19 cellular contexts compared by ENCODE assay signal in genomic region chr21:43658094-43658725, GRCh38. TPM values are rescaled to one million over a fixed set of nuclear protein-coding genes. Genes with fewer than 3 reads are reported as not detected.
DNase-seq lines count a peak whose midpoint lies in the region; ATAC-seq, FAIRE-seq and TF ChIP-seq lines count a peak whose summit lies in the region.
"Had no signal": no experiment of that assay in that cellular context is flagged by ENCODE, and none has a peak within 500 bp of the region (broad histone marks: within the 10 kb centered on the region; RNA-seq: fewer than 3 reads in every experiment).

No MANE protein-coding gene starts in this region.

- no peak overlapping the region for H2BK12ac ChIP-seq in neuronal stem cell (ENCODE audit: low read length)

- TF ChIP-seq RAD21 in K562 (CRISPR knock-in tag; conservative IDR thresholded peaks at IDR 0.05 in 1 of 2, IDR thresholded peaks at IDR 0.05 in 1 of 2), result no peak

- ATAC-seq in K562, result no peak
- no peak for ATAC-seq in stimulated activated naive CD8-positive, alpha-beta T cell treated with anti-CD3 and anti-CD28 coated beads, Interleukin-15, amount 100 ng/mL, for 72 hours

- peaks cover 39% of the 10 kb centered on the region for H3K4me1 Mint-ChIP-seq in activated T-cell treated with anti-CD3 and anti-CD28 coated beads, Interleukin-2, amount 50 U/mL, for 24 hours (ENCODE audit: low read depth)
- H3K4me1 Mint-ChIP-seq in CD8-positive, alpha-beta memory T cell, result peaks cover 36 to 39% (median 36%) of the 10 kb centered on the region in 3 donors
- H3K4me1 Mint-ChIP-seq in stimulated activated naive CD8-positive, alpha-beta T cell treated with anti-CD3 and anti-CD28 coated beads, Interleukin-15, amount 100 ng/mL, for 72 hours, result peaks cover 51% of the 10 kb centered on the region

- H3K4ac ChIP-seq in neuronal stem cell (ENCODE audit: low read length), result no peak overlapping the region

- no peak overlapping the region for H3K14ac ChIP-seq in neuronal stem cell (ENCODE audit: low read length)

- peak overlapping the region; percentile 99 for H2AK5ac ChIP-seq in neuronal stem cell (ENCODE audit: low read depth, low read length)

- peaks cover 32% of the 10 kb centered on the region for H3K4me1 ChIP-seq in CD8-positive, alpha-beta memory T cell (ENCODE audit: insufficient read depth, low read length)
- H3K4me1 ChIP-seq in K562 (replicated peaks in 1 of 2; ENCODE audit: control insufficient read depth in 2 of 2, insufficient read depth in 2 of 2, low read length in 2 of 2) (peaks cover 15 to 23% of the 10 kb centered on the region in 2 experiments; a peak in 4 of 5 replicates), neuronal stem cell (ENCODE audit: control insufficient read depth in 2 of 2, insufficient read depth in 1 of 2, low read depth in 1 of 2, low read length in 2 of 2) (peaks cover 6 to 9% of the 10 kb centered on the region in 2 donors)

- H3K79me1 ChIP-seq in neuronal stem cell (ENCODE audit: low read depth, low read length), result peaks cover 7% of the 10 kb centered on the region

- H3K9me3 Mint-ChIP-seq in activated T-cell treated with anti-CD3 and anti-CD28 coated beads, Interleukin-2, amount 50 U/mL, for 24 hours, result no peaks in the 10 kb centered on the region
- no peaks in the 10 kb centered on the region for H3K9me3 Mint-ChIP-seq in CD8-positive, alpha-beta memory T cell
- no peaks in the 10 kb centered on the region for H3K9me3 Mint-ChIP-seq in stimulated activated naive CD8-positive, alpha-beta T cell treated with anti-CD3 and anti-CD28 coated beads, Interleukin-15, amount 100 ng/mL, for 72 hours
- H3K9me3 Mint-ChIP-seq: activated naive CD8-positive, alpha-beta T cell treated with anti-CD3 and anti-CD28 coated beads, Interleukin-2, amount 10 ng/mL, durations not matched to agents 7 days and 5 days; brain had no signal

- H4K8ac ChIP-seq in neuronal stem cell (ENCODE audit: low read depth, low read length), result peak overlapping the region; percentile 100

- H3K9ac ChIP-seq in K562 (ENCODE audit: insufficient read depth in 1 of 2, low read depth in 2 of 2, low read length in 2 of 2) (no peak overlapping the region), neuronal stem cell (ENCODE audit: low read depth, low read length, poor library complexity) (no peak overlapping the region)

- BruUV-seq in K562 (replicated peaks; lab: Mats Ljungman, UMichigan), result no TSS peak

- no peak overlapping the region for H3K18ac ChIP-seq in neuronal stem cell (ENCODE audit: low read length)

- H3K27me3 ChIP-seq in CD8-positive, alpha-beta memory T cell (ENCODE audit: insufficient read depth, low read length, poor library complexity, severe bottlenecking), result no peaks in the 10 kb centered on the region
- H3K27me3 ChIP-seq in K562 (ENCODE audit: control insufficient read depth in 2 of 2, insufficient read depth in 2 of 2, low read length in 2 of 2) (no peaks in the 10 kb centered on the region; a peak in 1 of 5 replicates), neuronal stem cell (ENCODE audit: control insufficient read depth in 3 of 3, insufficient read depth in 3 of 3, low read depth in 1 of 3, low read length in 3 of 3) (peaks cover 0 to 3% (median 0%) of the 10 kb centered on the region in 3 experiments)
- H3K27me3 ChIP-seq: stomach had no signal

- no peak for TF ChIP-seq EP300 in K562 (IDR thresholded peaks at IDR 0.05; ENCODE audit: low read length)

- no peak overlapping the region for H3K4me3 ChIP-seq in CD8-positive, alpha-beta memory T cell (ENCODE audit: low read length)
- H3K4me3 ChIP-seq in K562, result no peak overlapping the region
- no peak overlapping the region for H3K4me3 ChIP-seq in neuronal stem cell (ENCODE audit: low read length in 2 of 2)

- DNase-seq in activated T-cell treated with anti-CD3 and anti-CD28 coated beads, Interleukin-2, amount 50 U/mL, for 24 hours, result no peak
- no peak for DNase-seq in activated T-cell treated with anti-CD3 and anti-CD28 coated beads, Interleukin-2, amount 50 U/mL, for 1 hour
- no peak for DNase-seq in CD8-positive, alpha-beta memory T cell
- no peak for DNase-seq in K562 (ENCODE audit: extremely low read depth in 1 of 4, low spot score in 3 of 4)
- no peak for DNase-seq in neuronal stem cell (ENCODE audit: low spot score)
- no peak for DNase-seq in stimulated activated naive CD8-positive, alpha-beta T cell treated with anti-CD3 and anti-CD28 coated beads, Interleukin-15, amount 100 ng/mL, for 72 hours
- no peak for DNase-seq in NCI-H82 (lab: John Stamatoyannopoulos, UW)
- no peak for DNase-seq in NCI-H1436 (lab: John Stamatoyannopoulos, UW)
- DNase-seq: activated CD4-positive, alpha-beta T cell treated with anti-CD3 and anti-CD28 coated beads, Interleukin-2, amount 50 U/mL, for 48 hours; activated naive CD8-positive, alpha-beta T cell treated with anti-CD3 and anti-CD28 coated beads, Interleukin-2, amount 10 ng/mL, durations not matched to agents 7 days and 5 days; NCI-H187; NCI-H446; NK-92 treated with Interleukin-12 subunit alpha and Interleukin-12 subunit beta, amount 100 ng/mL, for 24 hours; small intestine; stimulated activated CD4-positive, alpha-beta T cell treated with anti-CD3 and anti-CD28 coated beads, Interleukin-2, amount 100 ng/mL, for 48 hours; stomach had no signal

- H3K23ac ChIP-seq in neuronal stem cell (ENCODE audit: low read depth, low read length, poor library complexity), result no peak overlapping the region

- peaks cover 4% of the 10 kb centered on the region; the same call in 1 of the 2 replicates for H4K20me1 ChIP-seq in K562 (replicated peaks; ENCODE audit: control insufficient read depth, insufficient read depth, low read length)

- TF ChIP-seq CTCF in K562 (IDR thresholded peaks at IDR 0.05 in 2 of 3, conservative IDR thresholded peaks at IDR 0.05 in 1 of 3; ENCODE audit: insufficient read depth in 2 of 3, low read depth in 1 of 3, low read length in 3 of 3), result no peak

- peak overlapping the region; percentile 7 for H3K4me3 Mint-ChIP-seq in activated T-cell treated with anti-CD3 and anti-CD28 coated beads, Interleukin-2, amount 50 U/mL, for 24 hours
- H3K4me3 Mint-ChIP-seq in CD8-positive, alpha-beta memory T cell, result peak overlapping the region in 4 of 7 donors; percentile 28 to 73 (median 56)
- peak overlapping the region in 1 of 2 donors; percentile 48 for H3K4me3 Mint-ChIP-seq in stimulated activated naive CD8-positive, alpha-beta T cell treated with anti-CD3 and anti-CD28 coated beads, Interleukin-15, amount 100 ng/mL, for 72 hours

- H2BK120ac ChIP-seq in neuronal stem cell (ENCODE audit: low read depth, low read length), result no peak overlapping the region

- H2AFZ ChIP-seq in K562 (ENCODE audit: low read depth, low read length) (no peak overlapping the region), neuronal stem cell (ENCODE audit: low read length) (no peak overlapping the region)

- POLR2A ChIA-PET in CD8-positive, alpha-beta memory T cell (lab: Charles Lee), result no interaction called here
- POLR2A ChIA-PET in K562 (lab: Yijun Ruan, JAX), result interaction anchor here (0.9 kb wide), 1 partner anchor 56 kb away, joined by 3 read pairs; no protein-coding TSS in a partner anchor

- no peak for FAIRE-seq in K562 (lab: Jason Lieb, UNC)
- FAIRE-seq: colon, small intestine, TTC549 had no signal

- 92% methylated on average over 35 of the region's 44 CpGs for WGBS in K562 (ENCODE audit: insufficient coverage, low coverage, missing lambda C conversion rate)
- WGBS in neuronal stem cell (ENCODE audit: extremely low coverage in 2 of 2, insufficient read length in 2 of 2, insufficient replicate concordance in 1 of 2), 2 donors, result no CpG with 5 or more reads among the region's 44 CpGs

- H3K36me3 ChIP-seq in CD8-positive, alpha-beta memory T cell (ENCODE audit: insufficient read depth, low read length), result no peaks in the 10 kb centered on the region
- peaks cover 23% of the 10 kb centered on the region for H3K36me3 ChIP-seq in K562 (ENCODE audit: control insufficient read depth, insufficient read depth, low read length)
- H3K36me3 ChIP-seq in neuronal stem cell (replicated peaks in 1 of 2; ENCODE audit: control insufficient read depth in 2 of 2, insufficient read depth in 2 of 2, low read length in 2 of 2), result peaks cover 5 to 22% of the 10 kb centered on the region in 2 donors

- H3K36me3 Mint-ChIP-seq in activated T-cell treated with anti-CD3 and anti-CD28 coated beads, Interleukin-2, amount 50 U/mL, for 24 hours (ENCODE audit: low read depth), result peaks cover 35% of the 10 kb centered on the region
- H3K36me3 Mint-ChIP-seq in CD8-positive, alpha-beta memory T cell, result peaks cover 0 to 26% (median 3%) of the 10 kb centered on the region in 3 donors

- H3K27ac Mint-ChIP-seq in activated T-cell treated with anti-CD3 and anti-CD28 coated beads, Interleukin-2, amount 50 U/mL, for 24 hours, result peak overlapping the region; percentile 22
- H3K27ac Mint-ChIP-seq in CD8-positive, alpha-beta memory T cell, result peak overlapping the region in 1 of 8 donors; percentile 34
- no peak overlapping the region for H3K27ac Mint-ChIP-seq in stimulated activated naive CD8-positive, alpha-beta T cell treated with anti-CD3 and anti-CD28 coated beads, Interleukin-15, amount 100 ng/mL, for 72 hours

- no peak for TF ChIP-seq POLR2A in K562 (conservative IDR thresholded peaks at IDR 0.05)

- no peak overlapping the region for H3K4me2 ChIP-seq in K562 (ENCODE audit: insufficient read depth, low read length)
- no peak overlapping the region for H3K4me2 ChIP-seq in neuronal stem cell (ENCODE audit: insufficient read depth, low read length, poor library complexity, severe bottlenecking)

- H4K91ac ChIP-seq in neuronal stem cell (ENCODE audit: low read depth, low read length, poor library complexity), result no peak overlapping the region

- H3K27me3 Mint-ChIP-seq in activated T-cell treated with anti-CD3 and anti-CD28 coated beads, Interleukin-2, amount 50 U/mL, for 24 hours, result no peaks in the 10 kb centered on the region
- no peaks in the 10 kb centered on the region for H3K27me3 Mint-ChIP-seq in CD8-positive, alpha-beta memory T cell
- no peaks in the 10 kb centered on the region for H3K27me3 Mint-ChIP-seq in stimulated activated naive CD8-positive, alpha-beta T cell treated with anti-CD3 and anti-CD28 coated beads, Interleukin-15, amount 100 ng/mL, for 72 hours
- H3K27me3 Mint-ChIP-seq: activated naive CD8-positive, alpha-beta T cell treated with anti-CD3 and anti-CD28 coated beads, Interleukin-2, amount 10 ng/mL, durations not matched to agents 7 days and 5 days had no signal

- peak overlapping the region; percentile 29 for H2BK5ac ChIP-seq in neuronal stem cell (ENCODE audit: low read length)

- H2BK15ac ChIP-seq in neuronal stem cell (ENCODE audit: low read length), result peak overlapping the region; percentile 24

- CTCF ChIA-PET in CD8-positive, alpha-beta memory T cell (lab: Charles Lee), result no interaction called here
- CTCF ChIA-PET in K562 (lab: Yijun Ruan, JAX; ENCODE audit: low intra/inter-chr PET ratio), result no interaction called here

- H3K9me3 ChIP-seq in CD8-positive, alpha-beta memory T cell (ENCODE audit: low read length), result no peaks in the 10 kb centered on the region
- H3K9me3 ChIP-seq in K562 (replicated peaks; ENCODE audit: control insufficient read depth, insufficient read depth, low read depth, low read length) (peaks cover 2% of the 10 kb centered on the region; the same call in 1 of the 2 replicates), neuronal stem cell (replicated peaks in 1 of 2; ENCODE audit: control insufficient read depth in 2 of 2, insufficient read depth in 1 of 2, low read depth in 1 of 2, low read length in 2 of 2) (no peaks in the 10 kb centered on the region)
- H3K9me3 ChIP-seq: stomach had no signal

- H3K9me1 ChIP-seq in K562 (ENCODE audit: control insufficient read depth, insufficient read depth, low read length), result no peaks in the 10 kb centered on the region

- peaks cover 39% of the 10 kb centered on the region for H3K79me2 ChIP-seq in K562 (ENCODE audit: control insufficient read depth, insufficient read depth, low read length)

- no peak overlapping the region for H3K27ac ChIP-seq in CD8-positive, alpha-beta memory T cell (ENCODE audit: low read depth, low read length)
- H3K27ac ChIP-seq in K562 (ENCODE audit: extremely low read depth, low read depth, low read length) (no peak overlapping the region), neuronal stem cell (replicated peaks; ENCODE audit: low read length) (no peak overlapping the region)

- in situ Hi-C loops in K562 (cut with MboI), result no loop called here

- intact Hi-C loops in K562 (cut with micrococcal nuclease), result no loop called here

RNA-seq across cellular contexts. Expression of gene HSF2BP, which starts 1.1 kb away (rescaled TPM):
- total RNA-seq in CD8-positive, alpha-beta memory T cell, result 1 to 10 TPM in 1 of 2 experiments, under 1 TPM in 1; 0.53 to 1.4 TPM
- polyA plus RNA-seq in CD8-positive, alpha-beta memory T cell, result 0.28 TPM
- total RNA-seq in K562 (2011; cell fraction: chromatin; rRNA removed; ENCODE audit: low replicate concordance), result 0.56 and 0.69 TPM in 2 replicates
- 0.17 and 0.39 TPM in 2 replicates for total RNA-seq in K562 (2011; cell fraction: nucleolus; rRNA removed)
- total RNA-seq in K562 (2011; cell fraction: nucleoplasm; rRNA removed), result 0.29 and 0.61 TPM in 2 replicates
- total RNA-seq in K562 (2014; rRNA removed), result 0.20 TPM in 1 of 2 replicates, not detected in the other
- total RNA-seq in K562 (2014; rRNA removed; fragmentation: Illumina TruSeq; extraction: Trizol), result 0.19 and 0.22 TPM in 2 replicates
- total RNA-seq in K562 (2015; rRNA removed; fragmentation: Illumina TruSeq; extraction: Trizol), result 0.18 and 0.23 TPM in 2 replicates
- 0.22 and 0.55 TPM in 2 replicates for total RNA-seq in K562 (2021)
- 0.20 and 0.30 TPM in 2 replicates for polyA plus RNA-seq in K562 (2011; rRNA removed)
- polyA plus RNA-seq in K562 (2011; cell fraction: cytosol; rRNA removed), result 0.34 TPM in 2 replicates
- polyA plus RNA-seq in K562 (2011; cell fraction: nucleus; rRNA removed), result 0.18 and 0.38 TPM in 2 replicates
- polyA plus RNA-seq in K562 (2012), result 0.18 and 0.21 TPM in 2 replicates
- 0.12 TPM in 1 of 2 replicates, not detected in the other for polyA plus RNA-seq in K562 (2014; fragmentation: Illumina TruSeq; extraction: Trizol)
- under 1 TPM in 1 of 2 experiments, not detected in 1; 0.04 TPM for polyA plus RNA-seq in K562 (2014; fragmentation: Nextera tagmentation; extraction: Ambion mirVana)
- 0.53 and 0.57 TPM in 2 replicates for polyA plus RNA-seq in K562 (2014; rRNA removed)
- polyA minus RNA-seq in K562 (2011; rRNA and poly(A)+ RNA removed), result 0.11 and 0.12 TPM in 2 replicates
- not detected in 2 replicates for polyA minus RNA-seq in K562 (2011; cell fraction: cytosol; rRNA and poly(A)+ RNA removed)
- polyA minus RNA-seq in K562 (2011; cell fraction: nucleus; rRNA and poly(A)+ RNA removed), result 0.22 and 0.27 TPM in 2 replicates
- polyA plus RNA-seq in neuronal stem cell (2013, experiment 1 of 2), result 0.73 TPM
- polyA plus RNA-seq in neuronal stem cell (2013, experiment 2 of 2), result 0.65 TPM

RNA-seq across cellular contexts. Expression of gene RRP1B, which starts 1.1 kb away (rescaled TPM):
- total RNA-seq in CD8-positive, alpha-beta memory T cell, result 10 to 100 TPM; 92.6 to 94.3 TPM
- 43.6 TPM for polyA plus RNA-seq in CD8-positive, alpha-beta memory T cell
- total RNA-seq in K562 (2011; cell fraction: chromatin; rRNA removed; ENCODE audit: low replicate concordance), result 24.0 and 28.8 TPM in 2 replicates
- 15.3 and 16.3 TPM in 2 replicates for total RNA-seq in K562 (2011; cell fraction: nucleolus; rRNA removed)
- 18.6 and 20.9 TPM in 2 replicates for total RNA-seq in K562 (2011; cell fraction: nucleoplasm; rRNA removed)
- total RNA-seq in K562 (2014; rRNA removed) (41.9 and 58.6 TPM in 2 replicates), K562 (2014; rRNA removed; fragmentation: Illumina TruSeq; extraction: Trizol) (43.4 and 46.4 TPM in 2 replicates), K562 (2015; rRNA removed; fragmentation: Illumina TruSeq; extraction: Trizol) (49.7 and 49.8 TPM in 2 replicates), K562 (2021) (66.6 and 66.7 TPM in 2 replicates)
- polyA plus RNA-seq in K562 (2011; rRNA removed) (20.4 and 21.4 TPM in 2 replicates), K562 (2014; fragmentation: Illumina TruSeq; extraction: Trizol) (48.4 and 49.4 TPM in 2 replicates), K562 (2014; fragmentation: Nextera tagmentation; extraction: Ambion mirVana) (1 to 10 TPM; 6.8 to 8.0 TPM), K562 (2014; rRNA removed) (31.3 and 33.1 TPM in 2 replicates)
- polyA plus RNA-seq in K562 (2011; cell fraction: cytosol; rRNA removed), result 14.2 and 16.4 TPM in 2 replicates
- polyA plus RNA-seq in K562 (2011; cell fraction: nucleus; rRNA removed), result 18.5 and 23.6 TPM in 2 replicates
- polyA plus RNA-seq in K562 (2012), result 20.2 and 31.0 TPM in 2 replicates
- polyA minus RNA-seq in K562 (2011; rRNA and poly(A)+ RNA removed), result 32.2 and 37.5 TPM in 2 replicates
- polyA minus RNA-seq in K562 (2011; cell fraction: cytosol; rRNA and poly(A)+ RNA removed), result 30.1 and 30.8 TPM in 2 replicates
- 8.1 and 12.1 TPM in 2 replicates for polyA minus RNA-seq in K562 (2011; cell fraction: nucleus; rRNA and poly(A)+ RNA removed)
- polyA plus RNA-seq in neuronal stem cell (2013, experiment 1 of 2), result 31.3 TPM
- 31.6 TPM for polyA plus RNA-seq in neuronal stem cell (2013, experiment 2 of 2)
